ENCODE assay signal across 8 cellular contexts in the genomic region with DNA sequence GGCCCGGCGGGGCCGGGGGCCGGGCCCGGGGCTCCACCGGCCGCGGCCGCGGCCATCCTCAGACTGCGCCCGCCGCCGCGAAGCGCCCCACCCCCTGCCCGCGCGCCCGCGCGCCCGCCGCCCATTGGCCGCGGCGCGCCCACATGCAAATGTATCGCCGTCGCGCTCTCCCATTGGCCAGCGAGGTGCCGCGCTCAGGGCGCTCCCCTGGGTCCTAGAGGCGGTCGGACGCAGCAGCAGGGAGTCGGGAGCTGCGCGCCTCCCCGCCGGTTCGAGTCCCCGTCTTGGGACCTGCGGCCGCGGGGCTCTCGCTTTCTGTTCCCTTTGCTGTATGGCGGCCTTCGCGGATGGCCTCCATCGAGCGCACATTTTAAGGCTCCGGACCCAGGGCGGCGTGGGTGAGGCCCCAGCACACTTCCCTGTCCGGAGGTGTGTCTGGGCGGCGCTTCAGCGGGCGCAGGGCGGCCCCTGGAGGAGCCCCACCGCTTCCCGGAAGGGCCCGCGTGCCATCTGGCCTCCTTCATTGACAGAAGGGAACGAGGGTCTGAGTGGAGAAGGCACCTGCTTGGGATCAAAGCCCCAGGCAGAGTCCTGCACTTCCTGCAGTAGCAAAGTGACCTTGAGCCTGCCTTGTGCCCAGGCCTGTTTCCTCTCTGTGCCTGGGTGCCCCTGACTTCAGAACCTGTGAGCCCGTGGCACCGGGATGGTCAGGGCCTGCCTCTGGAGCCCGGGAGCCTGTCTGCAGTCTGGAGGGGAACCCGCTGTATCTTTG. TPM values are rescaled to one million over a fixed set of nuclear protein-coding genes. Genes with fewer than 3 reads are reported as not detected.
A peak's percentile ranks its signal among the peaks of the same experiment; 100 is the strongest.
DNase-seq lines count a peak whose midpoint lies in the region; ATAC-seq and TF ChIP-seq lines count a peak whose summit lies in the region.

A gene with protein sequence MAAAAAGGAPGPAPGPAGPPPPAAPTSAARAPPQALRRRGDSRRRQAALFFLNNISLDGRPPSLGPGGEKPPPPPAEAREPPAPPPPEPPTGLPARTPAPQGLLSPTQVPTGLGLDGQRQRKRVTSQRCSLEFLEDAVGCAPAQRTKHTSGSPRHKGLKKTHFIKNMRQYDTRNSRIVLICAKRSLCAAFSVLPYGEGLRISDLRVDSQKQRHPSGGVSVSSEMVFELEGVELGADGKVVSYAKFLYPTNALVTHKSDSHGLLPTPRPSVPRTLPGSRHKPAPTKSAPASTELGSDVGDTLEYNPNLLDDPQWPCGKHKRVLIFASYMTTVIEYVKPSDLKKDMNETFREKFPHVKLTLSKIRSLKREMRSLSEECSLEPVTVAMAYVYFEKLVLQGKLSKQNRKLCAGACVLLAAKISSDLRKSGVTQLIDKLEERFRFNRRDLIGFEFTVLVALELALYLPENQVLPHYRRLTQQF (minus strand): TSS at position 65 of the 772 bp plus-strand sequence. CDS start 9 bp downstream, at position 56.

- H3K4me1 Mint-ChIP-seq in endodermal cell (peaks cover 6% of the 10 kb centered on the region), mesothelial cell of epicardium (peaks cover 23% of the 10 kb centered on the region)

- H3K27ac Mint-ChIP-seq in endodermal cell (no peak within 1 kb of the TSS), mesothelial cell of epicardium (peak within 1 kb of the TSS; percentile 30)

- H3K27me3 Mint-ChIP-seq in endodermal cell (ENCODE audit: insufficient read depth) = peaks cover 14% of the 10 kb centered on the region
- H3K27me3 Mint-ChIP-seq in mesothelial cell of epicardium (ENCODE audit: low read depth) = no peaks in the 10 kb centered on the region

- TF ChIP-seq CTCF in endodermal cell (conservative IDR thresholded peaks at IDR 0.05) (no peak), mesothelial cell of epicardium (IDR thresholded peaks at IDR 0.05; ENCODE audit: unreplicated experiment) (peak; percentile 35)

- H3K4me1 ChIP-seq in NT2/D1 (ENCODE audit: insufficient read depth, insufficient read length) = peaks cover 42% of the 10 kb centered on the region
- H3K4me1 ChIP-seq in endodermal cell (ENCODE audit: control insufficient read depth, insufficient read depth, low read length) = peaks cover 4% of the 10 kb centered on the region

- H3K9me3 ChIP-seq in NT2/D1 (ENCODE audit: insufficient read depth, low read length) (no peaks in the 10 kb centered on the region), endodermal cell (ENCODE audit: control insufficient read depth, low read length) (no peaks in the 10 kb centered on the region)

- 10 to 18% methylated on average over 31 to 73 of the region's 73 CpGs for WGBS in endodermal cell (ENCODE audit: insufficient coverage in 1 of 2, insufficient read length in 1 of 2), 2 experiments

- H3K4me3 ChIP-seq in NT2/D1 (ENCODE audit: insufficient read length, low read depth) (peak within 1 kb of the TSS; percentile 61), endodermal cell (ENCODE audit: low read length) (peak within 1 kb of the TSS; percentile 83)

- H3K9me3 Mint-ChIP-seq in endodermal cell (no peaks in the 10 kb centered on the region), mesothelial cell of epicardium (no peaks in the 10 kb centered on the region)

- DNase-seq in D341Med (ENCODE audit: low spot score) = peak; percentile 99
- DNase-seq in HUDEP-2 (lab: John Stamatoyannopoulos, UW; ENCODE audit: unreplicated experiment in 76 of 76) = peak in 74 of 76 experiments; percentile 44 to 94 (median 84)
- peak; percentile 88 for DNase-seq in NT2/D1 (ENCODE audit: low read depth, low spot score)
- DNase-seq in activated CD8-positive, alpha-beta memory T cell treated with anti-CD3 and anti-CD28 coated beads, Interleukin-2, amount 50 U/mL, for 1 hour (ENCODE audit: extremely low read depth) = peak; percentile 60
- DNase-seq in endodermal cell = peak; percentile 96
- DNase-seq in mesothelial cell of epicardium (ENCODE audit: low spot score in 2 of 2, unreplicated experiment in 2 of 2) = peak; percentile 90 to 92
- peak; percentile 82 for DNase-seq in stimulated activated CD8-positive, alpha-beta memory T cell treated with anti-CD3 and anti-CD28 coated beads, Interleukin-15, amount 100 ng/mL, for 24 hours (ENCODE audit: low read depth)

- peak; percentile 79 for ATAC-seq in GM21390 (IDR thresholded peaks at IDR 0.05; ENCODE audit: unreplicated experiment)

- H3K36me3 ChIP-seq in NT2/D1 (ENCODE audit: insufficient read depth, insufficient read length, low read length) = peaks cover 10% of the 10 kb centered on the region
- no peaks in the 10 kb centered on the region for H3K36me3 ChIP-seq in endodermal cell (ENCODE audit: control insufficient read depth, insufficient read depth, low read length)

- H3K9ac ChIP-seq in NT2/D1 (ENCODE audit: insufficient read length, low read depth) = peak within 1 kb of the TSS; percentile 72
- H3K9ac ChIP-seq in endodermal cell (ENCODE audit: extremely low read depth, low read length, poor library complexity, severe bottlenecking) = peak within 1 kb of the TSS; percentile 35

- H3K27ac ChIP-seq in endodermal cell (ENCODE audit: low read depth, low read length) = no peak within 1 kb of the TSS

- H3K36me3 Mint-ChIP-seq in endodermal cell (ENCODE audit: low read depth) = peaks cover 2% of the 10 kb centered on the region
- H3K36me3 Mint-ChIP-seq in mesothelial cell of epicardium = peaks cover 1% of the 10 kb centered on the region

- H3K27me3 ChIP-seq in NT2/D1 (ENCODE audit: insufficient read depth, insufficient read length) (peaks cover 25% of the 10 kb centered on the region), endodermal cell (ENCODE audit: control insufficient read depth, insufficient read depth, low read length, poor library complexity, severe bottlenecking) (peaks cover 6% of the 10 kb centered on the region)

- H3K4me3 Mint-ChIP-seq in endodermal cell = peak within 1 kb of the TSS; percentile 66
- peak within 1 kb of the TSS; percentile 64 for H3K4me3 Mint-ChIP-seq in mesothelial cell of epicardium

RNA-seq across cellular contexts. Expression of the gene that starts here (rescaled TPM):
- total RNA-seq in endodermal cell (10 to 100 TPM; 10.4 to 15.6 TPM), mesothelial cell of epicardium (22.8 to 23.7 TPM (median 23.6 TPM) in 3 replicates)
- 13.5 TPM for polyA plus RNA-seq in endodermal cell (2013, experiment 1 of 2)
- 13.0 TPM for polyA plus RNA-seq in endodermal cell (2013, experiment 2 of 2)
